Comparison of ENCODE assay signal across 38 cellular contexts in genomic region chr1:157920748-157921147, GRCh38.
"Had no signal": no experiment of that assay in that cellular context is flagged by ENCODE, and none has a peak within 500 bp of the region (broad histone marks: within the 10 kb centered on the region; RNA-seq: fewer than 3 reads in every experiment).

No MANE protein-coding gene starts in this region.

- H3K9me3 ChIP-seq: adrenal gland, ascending aorta, body of pancreas, breast epithelium had no signal

- H3K27me3 ChIP-seq: adrenal gland, ascending aorta, body of pancreas, brain microvascular endothelial cell, breast epithelium had no signal

- ATAC-seq: activated naive CD4-positive, alpha-beta T cell treated with anti-CD3 and anti-CD28 coated beads, Interleukin-2, amount 50 U/mL, for 72 hours; activated naive CD8-positive, alpha-beta T cell treated with anti-CD3 and anti-CD28 coated beads, Interleukin-2, amount 50 U/mL, for 24 hours; activated T-cell treated with anti-CD3 and anti-CD28 coated beads, Interleukin-2, amount 50 U/mL, for 4 hours; activated T-cell treated with anti-CD3 and anti-CD28 coated beads, Interleukin-2, amount 50 U/mL, for 72 hours; activated T-helper 17 cell treated with anti-CD3 and anti-CD28 coated beads, Interleukin-2, amount 50 U/mL, for 72 hours; body of pancreas had no signal

- DNase-seq: activated effector memory CD4-positive, alpha-beta T cell treated with anti-CD3 and anti-CD28 coated beads, Interleukin-2, amount 50 U/mL, for 16 hours; activated effector memory CD4-positive, alpha-beta T cell treated with Interleukin-2 at 50 U/mL for 16 hours; activated gamma-delta T cell; activated gamma-delta T cell treated with Interleukin-2 at 50 U/mL for 16 hours; activated naive CD4-positive, alpha-beta T cell; activated naive CD4-positive, alpha-beta T cell treated with anti-CD3 and anti-CD28 coated beads for 36 hours; activated naive CD4-positive, alpha-beta T cell treated with anti-CD3 and anti-CD28 coated beads, Interleukin-2, amount 10 ng/mL, durations not matched to agents 7 days and 5 days; activated naive CD4-positive, alpha-beta T cell treated with anti-CD3 and anti-CD28 coated beads, Interleukin-2, amount 50 U/mL, for 16 hours; activated naive CD4-positive, alpha-beta T cell treated with Interleukin-2 at 50 U/mL for 16 hours; activated naive CD8-positive, alpha-beta T cell treated with anti-CD3 and anti-CD28 coated beads for 36 hours; activated naive CD8-positive, alpha-beta T cell treated with anti-CD3 and anti-CD28 coated beads, Interleukin-2, amount 10 ng/mL, durations not matched to agents 7 days and 5 days; activated naive CD8-positive, alpha-beta T cell treated with anti-CD3 and anti-CD28 coated beads, Interleukin-2, amount 50 U/mL, for 24 hours; activated T-cell treated with anti-CD3 and anti-CD28 coated beads, Interleukin-2, amount 50 U/mL, for 1 hour; activated T-cell treated with anti-CD3 and anti-CD28 coated beads, Interleukin-2, amount 50 U/mL, for 24 hours; activated T-cell treated with anti-CD3 and anti-CD28 coated beads, Interleukin-2, amount 50 U/mL, for 4 hours; activated T-cell treated with anti-CD3 and anti-CD28 coated beads, Interleukin-2, amount 50 U/mL, for 48 hours; activated T-cell treated with anti-CD3 and anti-CD28 coated beads, Interleukin-2, amount 50 U/mL, for 72 hours; adrenal gland; amniotic stem cell; amygdala; anterior cingulate cortex; aorta; body of pancreas; brain microvascular endothelial cell; caudate nucleus; central memory CD4-positive, alpha-beta T cell; cerebellar nuclear complex had no signal

- H3K9me3 Mint-ChIP-seq: activated naive CD4-positive, alpha-beta T cell treated with anti-CD3 and anti-CD28 coated beads for 36 hours; activated naive CD4-positive, alpha-beta T cell treated with anti-CD3 and anti-CD28 coated beads, Interleukin-2, amount 10 ng/mL, durations not matched to agents 7 days and 5 days; activated naive CD4-positive, alpha-beta T cell treated with anti-CD3 and anti-CD28 coated beads, Interleukin-2, amount 50 U/mL, for 24 hours; activated naive CD4-positive, alpha-beta T cell treated with anti-CD3 and anti-CD28 coated beads, Interleukin-2, amount 50 U/mL, for 72 hours; activated naive CD8-positive, alpha-beta T cell treated with anti-CD3 and anti-CD28 coated beads for 36 hours; activated naive CD8-positive, alpha-beta T cell treated with anti-CD3 and anti-CD28 coated beads, Interleukin-2, amount 10 ng/mL, durations not matched to agents 7 days and 5 days; activated naive CD8-positive, alpha-beta T cell treated with anti-CD3 and anti-CD28 coated beads, Interleukin-2, amount 50 U/mL, for 24 hours; activated T-cell treated with anti-CD3 and anti-CD28 coated beads, Interleukin-2, amount 50 U/mL, for 24 hours; activated T-cell treated with anti-CD3 and anti-CD28 coated beads, Interleukin-2, amount 50 U/mL, for 4 hours; activated T-cell treated with anti-CD3 and anti-CD28 coated beads, Interleukin-2, amount 50 U/mL, for 72 hours; activated T-helper 1 cell treated with anti-CD3 and anti-CD28 coated beads, Interleukin-12 subunit alpha, Interleukin-12 subunit beta, Interleukin-2, Interleukin-4 antibody, amounts not matched to agents 30 ng/mL and 10 ng/mL and 1 ng/mL, durations not matched to agents 14 hours and 24 hours and 36 hours; activated T-helper 17 cell treated with anti-CD3 and anti-CD28 coated beads, Interleukin-2, amount 50 U/mL, for 72 hours; activated T-helper 2 cell treated with anti-CD3 and anti-CD28 coated beads, Interferon-gamma antibody, Interleukin-2, Interleukin-4, amounts not matched to agents 10 μg/mL and 5 μg/mL and 100 μg/mL, durations not matched to agents 14 hours and 24 hours and 36 hours; brain; central memory CD8-positive, alpha-beta T cell had no signal

- H3K4me3 Mint-ChIP-seq: activated naive CD4-positive, alpha-beta T cell treated with anti-CD3 and anti-CD28 coated beads for 36 hours; activated naive CD4-positive, alpha-beta T cell treated with anti-CD3 and anti-CD28 coated beads, Interleukin-2, amount 10 ng/mL, durations not matched to agents 7 days and 5 days; activated naive CD4-positive, alpha-beta T cell treated with anti-CD3 and anti-CD28 coated beads, Interleukin-2, amount 50 U/mL, for 24 hours; activated naive CD8-positive, alpha-beta T cell; activated naive CD8-positive, alpha-beta T cell treated with anti-CD3 and anti-CD28 coated beads for 36 hours; activated naive CD8-positive, alpha-beta T cell treated with anti-CD3 and anti-CD28 coated beads, Interleukin-2, amount 10 ng/mL, durations not matched to agents 7 days and 5 days; activated naive CD8-positive, alpha-beta T cell treated with anti-CD3 and anti-CD28 coated beads, Interleukin-2, amount 50 U/mL, for 24 hours; activated T-cell treated with anti-CD3 and anti-CD28 coated beads, Interleukin-2, amount 50 U/mL, for 24 hours; activated T-cell treated with anti-CD3 and anti-CD28 coated beads, Interleukin-2, amount 50 U/mL, for 4 hours; activated T-cell treated with anti-CD3 and anti-CD28 coated beads, Interleukin-2, amount 50 U/mL, for 72 hours; activated T-helper 1 cell treated with anti-CD3 and anti-CD28 coated beads, Interleukin-12 subunit alpha, Interleukin-12 subunit beta, Interleukin-2, Interleukin-4 antibody, amounts not matched to agents 30 ng/mL and 10 ng/mL and 1 ng/mL, durations not matched to agents 14 hours and 24 hours and 36 hours; activated T-helper 17 cell treated with anti-CD3 and anti-CD28 coated beads, Interleukin-2, amount 50 U/mL, for 72 hours; brain; central memory CD8-positive, alpha-beta T cell had no signal

- H3K36me3 Mint-ChIP-seq: activated naive CD4-positive, alpha-beta T cell treated with anti-CD3 and anti-CD28 coated beads, Interleukin-2, amount 10 ng/mL, durations not matched to agents 7 days and 5 days; activated naive CD4-positive, alpha-beta T cell treated with anti-CD3 and anti-CD28 coated beads, Interleukin-2, amount 50 U/mL, for 24 hours; activated naive CD4-positive, alpha-beta T cell treated with anti-CD3 and anti-CD28 coated beads, Interleukin-2, amount 50 U/mL, for 72 hours; activated naive CD8-positive, alpha-beta T cell; activated naive CD8-positive, alpha-beta T cell treated with anti-CD3 and anti-CD28 coated beads for 36 hours; activated naive CD8-positive, alpha-beta T cell treated with anti-CD3 and anti-CD28 coated beads, Interleukin-2, amount 10 ng/mL, durations not matched to agents 7 days and 5 days; brain had no signal

- H3K4me1 ChIP-seq: adrenal gland, ascending aorta, body of pancreas, breast epithelium had no signal

- H3K4me3 ChIP-seq: adrenal gland, ascending aorta, body of pancreas, breast epithelium, cardiac muscle cell had no signal

- H3K27ac Mint-ChIP-seq: activated naive CD4-positive, alpha-beta T cell treated with anti-CD3 and anti-CD28 coated beads for 36 hours; activated naive CD4-positive, alpha-beta T cell treated with anti-CD3 and anti-CD28 coated beads, Interleukin-2, amount 10 ng/mL, durations not matched to agents 7 days and 5 days; activated naive CD4-positive, alpha-beta T cell treated with anti-CD3 and anti-CD28 coated beads, Interleukin-2, amount 50 U/mL, for 24 hours; activated naive CD4-positive, alpha-beta T cell treated with anti-CD3 and anti-CD28 coated beads, Interleukin-2, amount 50 U/mL, for 72 hours; activated naive CD8-positive, alpha-beta T cell; activated naive CD8-positive, alpha-beta T cell treated with anti-CD3 and anti-CD28 coated beads for 36 hours; activated naive CD8-positive, alpha-beta T cell treated with anti-CD3 and anti-CD28 coated beads, Interleukin-2, amount 10 ng/mL, durations not matched to agents 7 days and 5 days; activated naive CD8-positive, alpha-beta T cell treated with anti-CD3 and anti-CD28 coated beads, Interleukin-2, amount 50 U/mL, for 24 hours; activated T-cell treated with anti-CD3 and anti-CD28 coated beads, Interleukin-2, amount 50 U/mL, for 24 hours; activated T-cell treated with anti-CD3 and anti-CD28 coated beads, Interleukin-2, amount 50 U/mL, for 72 hours; activated T-helper 1 cell treated with anti-CD3 and anti-CD28 coated beads, Interleukin-12 subunit alpha, Interleukin-12 subunit beta, Interleukin-2, Interleukin-4 antibody, amounts not matched to agents 30 ng/mL and 10 ng/mL and 1 ng/mL, durations not matched to agents 14 hours and 24 hours and 36 hours; activated T-helper 17 cell treated with anti-CD3 and anti-CD28 coated beads, Interleukin-2, amount 50 U/mL, for 72 hours; activated T-helper 2 cell treated with anti-CD3 and anti-CD28 coated beads, Interferon-gamma antibody, Interleukin-2, Interleukin-4, amounts not matched to agents 10 μg/mL and 5 μg/mL and 100 μg/mL, durations not matched to agents 14 hours and 24 hours and 36 hours; brain had no signal

- H3K27ac ChIP-seq: adrenal gland, ascending aorta, body of pancreas, brain microvascular endothelial cell, breast epithelium, cardiac muscle cell had no signal

- H3K4me1 Mint-ChIP-seq: activated naive CD4-positive, alpha-beta T cell treated with anti-CD3 and anti-CD28 coated beads, Interleukin-2, amount 10 ng/mL, durations not matched to agents 7 days and 5 days; activated naive CD4-positive, alpha-beta T cell treated with anti-CD3 and anti-CD28 coated beads, Interleukin-2, amount 50 U/mL, for 24 hours; activated naive CD8-positive, alpha-beta T cell treated with anti-CD3 and anti-CD28 coated beads for 36 hours; activated naive CD8-positive, alpha-beta T cell treated with anti-CD3 and anti-CD28 coated beads, Interleukin-2, amount 10 ng/mL, durations not matched to agents 7 days and 5 days; activated naive CD8-positive, alpha-beta T cell treated with anti-CD3 and anti-CD28 coated beads, Interleukin-2, amount 50 U/mL, for 24 hours; activated T-helper 17 cell treated with anti-CD3 and anti-CD28 coated beads, Interleukin-2, amount 50 U/mL, for 72 hours; brain; central memory CD8-positive, alpha-beta T cell had no signal

- H3K36me3 ChIP-seq: adrenal gland, ascending aorta, brain microvascular endothelial cell, breast epithelium, cardiac muscle cell had no signal
